In the genomic region with DNA sequence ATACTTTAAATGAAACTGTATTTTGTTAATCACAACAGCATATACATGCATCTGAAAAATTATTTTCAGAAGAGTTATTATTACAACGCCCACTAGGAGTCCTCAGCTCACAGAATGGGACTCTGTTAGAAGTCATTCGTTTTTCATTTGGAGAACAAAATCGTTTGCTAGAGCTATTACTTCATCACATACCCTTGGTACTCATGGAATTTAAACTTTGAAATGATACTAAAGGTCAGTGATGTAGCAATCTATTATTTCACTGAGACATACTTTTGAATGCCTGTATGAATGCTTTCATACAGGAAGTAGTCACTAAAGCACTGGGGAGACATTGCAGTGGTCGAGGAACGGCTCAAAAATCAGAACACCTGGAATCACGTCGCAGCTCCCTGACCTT, we compare ENCODE assay signal across 9 cellular contexts.
DNase-seq lines count a peak whose midpoint lies in the region; ATAC-seq and TF ChIP-seq lines count a peak whose summit lies in the region.
"Had no signal": no experiment of that assay in that cellular context is flagged by ENCODE, and none has a peak within 500 bp of the region (broad histone marks: within the 10 kb centered on the region; RNA-seq: fewer than 3 reads in every experiment).

No MANE protein-coding gene starts in this region.

- no peaks in the 10 kb centered on the region for H3K27me3 ChIP-seq in Caco-2 (replicated peaks; ENCODE audit: control insufficient read depth, insufficient read depth, low read length)
- H3K27me3 ChIP-seq in GM23248 (replicated peaks; ENCODE audit: insufficient read depth): no peaks in the 10 kb centered on the region

- H3K9ac ChIP-seq in GM23248: no peak overlapping the region

- WGBS in GM23248 (ENCODE audit: low coverage in 1 of 2, low lambda C conversion rate in 2 of 2, missing lambda C conversion rate in 2 of 2), 2 experiments: 62% methylated on average over 7 of the region's 7 CpGs

- peaks cover 50% of the 10 kb centered on the region; the same call in 1 of the 2 replicates for H3F3A ChIP-seq in GM23248 (ENCODE audit: insufficient read depth)

- H3K4me1 ChIP-seq in Caco-2: no peaks in the 10 kb centered on the region
- peaks cover 15% of the 10 kb centered on the region for H3K4me1 ChIP-seq in GM23248 (ENCODE audit: insufficient read depth)

- H4K20me1 ChIP-seq in GM23248 (ENCODE audit: insufficient read depth): no peaks in the 10 kb centered on the region

- H3K9me3 Mint-ChIP-seq in Caco-2 (ENCODE audit: unreplicated experiment): no peaks in the 10 kb centered on the region
- no peaks in the 10 kb centered on the region for H3K9me3 Mint-ChIP-seq in effector memory CD8-positive, alpha-beta T cell
- H3K9me3 Mint-ChIP-seq in nephron progenitor cell: no peaks in the 10 kb centered on the region

- in situ Hi-C loops in GM23248 (cut with MboI): no loop called here

- no peak overlapping the region for H3K4me2 ChIP-seq in GM23248 (ENCODE audit: unreplicated experiment)

- H3K27ac ChIP-seq in GM23248: peak overlapping the region; percentile 37; the same call in 1 of the 2 replicates

- H3K9me2 ChIP-seq in GM23248 (ENCODE audit: insufficient read depth): no peaks in the 10 kb centered on the region

- DNase-seq in Caco-2 (peak in 1 of 2 experiments; percentile 37), GM23248 (peak; percentile 83), NOMO-1 (lab: John Stamatoyannopoulos, UW; ENCODE audit: unreplicated experiment in 2 of 2) (peak; percentile 39 to 91), nephron progenitor cell (no peak), NCI-H2029 treated with DMSO at 0.1 percent for 48 hours (lab: John Stamatoyannopoulos, UW) (no peak), NCI-H1092 treated with DMSO at 0.1 percent for 48 hours (lab: John Stamatoyannopoulos, UW) (no peak), NCI-H146 (lab: John Stamatoyannopoulos, UW) (no peak)
- no peak for DNase-seq in effector memory CD8-positive, alpha-beta T cell

- peak; percentile 40 to 52 for TF ChIP-seq CTCF in Caco-2 (IDR thresholded peaks at IDR 0.05; ENCODE audit: insufficient read depth in 1 of 2, low read depth in 1 of 2, low read length in 1 of 2, severe bottlenecking in 1 of 2, unreplicated experiment in 1 of 2)
- peak; percentile 41 for TF ChIP-seq CTCF in nephron progenitor cell (IDR thresholded peaks at IDR 0.05)

- H3K4me3 ChIP-seq in Caco-2 (ENCODE audit: low read depth, low read length) (no peak overlapping the region), GM23248 (no peak overlapping the region)
- H3K4me3 ChIP-seq: SK-N-MC had no signal

- H3K36me3 ChIP-seq in Caco-2 (ENCODE audit: control insufficient read depth, insufficient read depth, low read length) (no peaks in the 10 kb centered on the region), GM23248 (ENCODE audit: low read depth) (peaks cover 34% of the 10 kb centered on the region)

- peak; percentile 83 for ATAC-seq in effector memory CD8-positive, alpha-beta T cell (replicated peaks)

- H3K36me3 Mint-ChIP-seq in Caco-2 (ENCODE audit: insufficient read depth, unreplicated experiment): peaks cover 29% of the 10 kb centered on the region
- H3K36me3 Mint-ChIP-seq in effector memory CD8-positive, alpha-beta T cell (ENCODE audit: insufficient read depth): peaks cover 47% of the 10 kb centered on the region
- no peaks in the 10 kb centered on the region for H3K36me3 Mint-ChIP-seq in nephron progenitor cell (ENCODE audit: low read depth)

- peaks cover 6% of the 10 kb centered on the region for H3K4me1 Mint-ChIP-seq in Caco-2 (ENCODE audit: low read depth, unreplicated experiment)
- H3K4me1 Mint-ChIP-seq in effector memory CD8-positive, alpha-beta T cell (ENCODE audit: low read depth in 2 of 2): peaks cover 3 to 5% of the 10 kb centered on the region in 2 donors
- no peaks in the 10 kb centered on the region for H3K4me1 Mint-ChIP-seq in nephron progenitor cell

- intact Hi-C loops in Caco-2 (cut with micrococcal nuclease; ENCODE audit: unreplicated experiment): loop anchor here (2.0 kb wide), 1 partner anchor 108 kb away; no protein-coding TSS in a partner anchor

- CTCF ChIA-PET in Caco-2 (lab: Charles Lee): interaction anchor here (0.7 to 1.3 kb wide), 5 partner anchors 23 to 929 kb away, joined by 3 to 4 read pairs (median 3); no protein-coding TSS in a partner anchor

- POLR2A ChIA-PET in Caco-2 (lab: Charles Lee): no interaction called here

- H3K9me3 ChIP-seq in Caco-2: no peaks in the 10 kb centered on the region
- no peaks in the 10 kb centered on the region for H3K9me3 ChIP-seq in GM23248 (ENCODE audit: low read depth)

- no TSS peak for BruUV-seq in Caco-2 (replicated peaks; lab: Mats Ljungman, UMichigan)

- H3K27ac Mint-ChIP-seq in Caco-2 (ENCODE audit: unreplicated experiment): no peak overlapping the region
- H3K27ac Mint-ChIP-seq in effector memory CD8-positive, alpha-beta T cell: peak overlapping the region in 1 of 2 donors; percentile 70
- no peak overlapping the region for H3K27ac Mint-ChIP-seq in nephron progenitor cell

- no peaks in the 10 kb centered on the region for H3K79me2 ChIP-seq in GM23248 (ENCODE audit: insufficient read depth)

- H3K27me3 Mint-ChIP-seq in Caco-2 (ENCODE audit: insufficient read depth, unreplicated experiment): no peaks in the 10 kb centered on the region
- no peaks in the 10 kb centered on the region for H3K27me3 Mint-ChIP-seq in effector memory CD8-positive, alpha-beta T cell
- H3K27me3 Mint-ChIP-seq in nephron progenitor cell (ENCODE audit: low read depth, poor library complexity): no peaks in the 10 kb centered on the region

- no peak overlapping the region for H3K4me3 Mint-ChIP-seq in Caco-2 (ENCODE audit: unreplicated experiment)
- H3K4me3 Mint-ChIP-seq in effector memory CD8-positive, alpha-beta T cell: no peak overlapping the region
- H3K4me3 Mint-ChIP-seq in nephron progenitor cell: no peak overlapping the region

- no peak overlapping the region for H2AFZ ChIP-seq in GM23248

Comparison
In these comparisons a context has a peak if more than half of its experiments do, and no peak if none do; other contexts are left out.
1. DNase-seq: peak in GM23248 (single experiment) and NOMO-1 (2 of 2); none in effector memory CD8-positive, alpha-beta T cell (0 of 3), nephron progenitor cell (single experiment), NCI-H2029 treated with DMSO at 0.1 percent for 48 hours (single experiment), NCI-H1092 treated with DMSO at 0.1 percent for 48 hours (single experiment) and NCI-H146 (single experiment).